Comparison of ENCODE assay signal across 8 cellular contexts in genomic region chr19:23273594-23274412, GRCh38. TPM values are rescaled to one million over a fixed set of nuclear protein-coding genes. Genes with fewer than 3 reads are reported as not detected.
DNase-seq lines count a peak whose midpoint lies in the region; ATAC-seq and TF ChIP-seq lines count a peak whose summit lies in the region.

No MANE protein-coding gene starts in this region.

- H3K36me3 ChIP-seq in CD8-positive, alpha-beta T cell (ENCODE audit: insufficient read depth, low read length): no peaks in the 10 kb centered on the region
- H3K36me3 ChIP-seq in OCI-LY1 (ENCODE audit: insufficient read depth, low read length): peaks cover 31% of the 10 kb centered on the region
- no peaks in the 10 kb centered on the region for H3K36me3 ChIP-seq in mucosa of descending colon (ENCODE audit: low read depth)

- peak overlapping the region; percentile 80 for H3K4me3 ChIP-seq in CD8-positive, alpha-beta T cell (ENCODE audit: low read depth, low read length)
- peak overlapping the region; percentile 90 for H3K4me3 ChIP-seq in OCI-LY1 (ENCODE audit: low read depth, low read length, poor library complexity, severe bottlenecking)
- H3K4me3 ChIP-seq in mucosa of descending colon: peak overlapping the region; percentile 78

- H3K9me2 ChIP-seq in OCI-LY1 (ENCODE audit: low read depth, low read length): no peaks in the 10 kb centered on the region

- CTCF ChIA-PET in CD8-positive, alpha-beta T cell (lab: Charles Lee): interaction anchor here (0.6 to 1.5 kb wide), 4 partner anchors 9 to 309 kb away, joined by 3 to 7 read pairs (median 3); partner anchors contain the start of gene ZNF724

- H3K4me3 Mint-ChIP-seq in CD8-positive, alpha-beta T cell: peak overlapping the region; percentile 98

- H3F3A ChIP-seq in OCI-LY1 (ENCODE audit: insufficient read depth, low read length): no peaks in the 10 kb centered on the region

- H3K79me2 ChIP-seq in OCI-LY1 (ENCODE audit: insufficient read depth, low read length): peaks cover 7% of the 10 kb centered on the region; the same call in 1 of the 2 replicates

- H3K27me3 Mint-ChIP-seq in CD8-positive, alpha-beta T cell (ENCODE audit: low read depth): no peaks in the 10 kb centered on the region

- H3K27ac ChIP-seq in CD8-positive, alpha-beta T cell (ENCODE audit: low read depth, low read length): peak overlapping the region; percentile 78
- H3K27ac ChIP-seq in OCI-LY1 (ENCODE audit: low read depth, low read length, poor library complexity, severe bottlenecking) (peak overlapping the region; percentile 49), epithelial cell of prostate (peak overlapping the region; percentile 44)

- H3K9me3 ChIP-seq in CD8-positive, alpha-beta T cell (ENCODE audit: low read length): no peaks in the 10 kb centered on the region
- H3K9me3 ChIP-seq in OCI-LY1 (ENCODE audit: low read length) (no peaks in the 10 kb centered on the region), mucosa of descending colon (no peaks in the 10 kb centered on the region)

- H3K4me1 Mint-ChIP-seq in CD8-positive, alpha-beta T cell (ENCODE audit: low read depth): peaks cover 35% of the 10 kb centered on the region

- H3K4me2 ChIP-seq in OCI-LY1 (ENCODE audit: low read length): peak overlapping the region; percentile 73

- TF ChIP-seq CTCF in CD8-positive, alpha-beta T cell (IDR thresholded peaks at IDR 0.05): no peak
- TF ChIP-seq CTCF in OCI-LY1 (IDR thresholded peaks at IDR 0.05; ENCODE audit: low read length): peak; percentile 25; the same call in 1 of the 2 replicates
- no peak for TF ChIP-seq CTCF in mucosa of descending colon (IDR thresholded peaks at IDR 0.05)

- DNase-seq in CD8-positive, alpha-beta T cell: peak; percentile 80 to 94 (median 91)
- peak; percentile 56 for DNase-seq in HS-5 (ENCODE audit: low read depth)
- peak; percentile 89 for DNase-seq in activated T-cell treated with anti-CD3 and anti-CD28 coated beads for 4 hours
- DNase-seq in epithelial cell of prostate (ENCODE audit: low read depth, low spot score): no peak
- peak; percentile 95 to 98 (median 96) for DNase-seq in mucosa of descending colon
- DNase-seq in stimulated activated CD8-positive, alpha-beta memory T cell treated with anti-CD3 and anti-CD28 coated beads, Interleukin-4, amount 100 ng/mL, for 24 hours (ENCODE audit: low read depth): peak; percentile 92

- H3K27ac Mint-ChIP-seq in CD8-positive, alpha-beta T cell: peak overlapping the region; percentile 97

- no peak overlapping the region for H2AFZ ChIP-seq in OCI-LY1 (ENCODE audit: low read length)

- POLR2A ChIA-PET in CD8-positive, alpha-beta T cell (lab: Charles Lee): interaction anchor here (0.6 to 2.8 kb wide), 20 partner anchors 18 to 1945 kb away, joined by 3 to 30 read pairs (median 4); partner anchors contain the start of genes ZNF100, ZNF257, ZNF429 and ZNF675

- no peaks in the 10 kb centered on the region for H3K9me3 Mint-ChIP-seq in CD8-positive, alpha-beta T cell

- peak; percentile 98 for ATAC-seq in CD8-positive, alpha-beta T cell
- ATAC-seq in GM19467 (IDR thresholded peaks at IDR 0.05; ENCODE audit: unreplicated experiment) (peak; percentile 99), mucosa of descending colon (peak; percentile 99)

- intact Hi-C loops in CD8-positive, alpha-beta T cell (cut with DNase I, micrococcal nuclease): loop anchor here (1.0 to 10.0 kb wide), 11 partner anchors 10 to 641 kb away; partner anchors contain the start of genes ZNF724 (in 2 of the 2), ZNF726 (in 2 of the 2), ZNF91 (in 2 of the 2) and ZNF492 (in 1 of the 2)
- intact Hi-C loops in mucosa of descending colon (cut with DNase I, micrococcal nuclease): no loop called here

- H3K36me3 Mint-ChIP-seq in CD8-positive, alpha-beta T cell: peaks cover 33% of the 10 kb centered on the region

- peak overlapping the region; percentile 79 for H3K9ac ChIP-seq in OCI-LY1 (ENCODE audit: low read length)

- H3K27me3 ChIP-seq in CD8-positive, alpha-beta T cell (ENCODE audit: insufficient read depth, low read length): no peaks in the 10 kb centered on the region
- H3K27me3 ChIP-seq in OCI-LY1 (ENCODE audit: insufficient read depth, low read length): no peaks in the 10 kb centered on the region

- no peaks in the 10 kb centered on the region for H4K20me1 ChIP-seq in OCI-LY1 (ENCODE audit: insufficient read depth, low read length)

- peaks cover 8% of the 10 kb centered on the region for H3K4me1 ChIP-seq in CD8-positive, alpha-beta T cell (ENCODE audit: insufficient read depth, low read length)
- H3K4me1 ChIP-seq in OCI-LY1 (ENCODE audit: insufficient read depth, low read length, severe bottlenecking) (peaks cover 10% of the 10 kb centered on the region), mucosa of descending colon (ENCODE audit: low read depth) (peaks cover 14% of the 10 kb centered on the region)

RNA-seq across cellular contexts. Expression of gene ZNF724, which starts 23.6 kb away (rescaled TPM):
- total RNA-seq in CD8-positive, alpha-beta T cell: 1 to 10 TPM; 3.6 to 4.2 TPM
- total RNA-seq in mucosa of descending colon: 1 to 10 TPM; 2.5 to 4.4 (median 2.7) TPM

Comparison
In these comparisons a context has a peak if more than half of its experiments do, and no peak if none do; other contexts are left out.
1. intact Hi-C loops: an anchor here in CD8-positive, alpha-beta T cell (1.0 to 10.0 kb wide); none called in mucosa of descending colon.